22 cellular contexts compared by ENCODE assay signal in the genomic region with DNA sequence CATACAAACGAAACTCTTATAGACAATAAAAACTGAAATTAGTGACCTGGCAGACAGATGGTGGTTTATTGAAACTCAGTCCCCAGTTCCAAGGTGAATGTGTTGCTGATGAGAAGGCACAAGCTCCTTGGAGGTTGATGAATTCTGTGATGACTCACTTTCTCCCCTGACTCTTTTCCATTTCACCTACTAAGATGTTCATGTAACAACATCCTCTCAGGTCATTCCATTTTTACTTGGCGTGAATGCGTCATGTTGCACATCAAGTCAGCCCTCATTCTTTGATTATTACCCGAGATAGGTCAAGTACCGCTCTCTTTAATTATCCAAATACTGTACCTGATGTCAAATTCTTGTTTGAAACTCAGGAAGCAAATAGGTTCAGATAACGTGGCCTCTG. TPM values are rescaled to one million over a fixed set of nuclear protein-coding genes. Genes with fewer than 3 reads are reported as not detected.
DNase-seq lines count a peak whose midpoint lies in the region; ATAC-seq lines count a peak whose summit lies in the region.
"Had no signal": no experiment of that assay in that cellular context is flagged by ENCODE, and none has a peak within 500 bp of the region (broad histone marks: within the 10 kb centered on the region; RNA-seq: fewer than 3 reads in every experiment).

No MANE protein-coding gene starts in this region.

- H3K4me1 Mint-ChIP-seq in activated CD4-positive, alpha-beta T cell treated with anti-CD3 and anti-CD28 coated beads for 36 hours, result peaks cover 53% of the 10 kb centered on the region
- peaks cover 25 to 30% of the 10 kb centered on the region in 2 donors for H3K4me1 Mint-ChIP-seq in effector memory CD8-positive, alpha-beta T cell (ENCODE audit: low read depth in 2 of 2)

- peak; percentile 78 for ATAC-seq in activated CD4-positive, alpha-beta T cell treated with anti-CD3 and anti-CD28 coated beads for 36 hours
- ATAC-seq in effector memory CD8-positive, alpha-beta T cell (replicated peaks), result no peak
- ATAC-seq: HCT116, heart right ventricle, K562, left lobe of liver had no signal

- POLR2A ChIA-PET in activated CD4-positive, alpha-beta T cell treated with anti-CD3 and anti-CD28 coated beads for 36 hours (lab: Charles Lee), result interaction anchor here (0.7 kb wide), 1 partner anchor 22 kb away, joined by 3 read pairs; no protein-coding TSS in a partner anchor

- intact Hi-C loops in activated CD4-positive, alpha-beta T cell treated with anti-CD3 and anti-CD28 coated beads for 36 hours (cut with DNase I, micrococcal nuclease), result loop anchor here (1.0 to 2.0 kb wide), 5 partner anchors 10 to 25 kb away; a partner anchor contains a TSS

- CTCF ChIA-PET in activated CD4-positive, alpha-beta T cell treated with anti-CD3 and anti-CD28 coated beads for 36 hours (lab: Charles Lee), result interaction anchor here (0.6 to 1.4 kb wide), 5 partner anchors 9 to 106 kb away, joined by 3 to 6 read pairs (median 4); no protein-coding TSS in a partner anchor

- no peak overlapping the region for H3K4me3 Mint-ChIP-seq in activated CD4-positive, alpha-beta T cell treated with anti-CD3 and anti-CD28 coated beads for 36 hours
- no peak overlapping the region for H3K4me3 Mint-ChIP-seq in effector memory CD8-positive, alpha-beta T cell
- H3K4me3 Mint-ChIP-seq: naive B cell had no signal

- peak overlapping the region; percentile 84 for H3K27ac Mint-ChIP-seq in activated CD4-positive, alpha-beta T cell treated with anti-CD3 and anti-CD28 coated beads for 36 hours
- H3K27ac Mint-ChIP-seq in effector memory CD8-positive, alpha-beta T cell, result peak overlapping the region; percentile 60 to 72

- no peaks in the 10 kb centered on the region for H3K27me3 Mint-ChIP-seq in activated CD4-positive, alpha-beta T cell treated with anti-CD3 and anti-CD28 coated beads for 36 hours
- no peaks in the 10 kb centered on the region for H3K27me3 Mint-ChIP-seq in effector memory CD8-positive, alpha-beta T cell
- H3K27me3 Mint-ChIP-seq: naive B cell had no signal

- DNase-seq in activated CD4-positive, alpha-beta T cell treated with anti-CD3 and anti-CD28 coated beads for 36 hours, result peak; percentile 41
- DNase-seq in activated CD4-positive, alpha-beta T cell treated with anti-CD3 and anti-CD28 coated beads, Interleukin-2, amount 50 U/mL, for 48 hours, result no peak
- peak; percentile 42 for DNase-seq in stimulated activated CD4-positive, alpha-beta T cell treated with anti-CD3 and anti-CD28 coated beads, Interleukin-4, amount 100 ng/mL, for 24 hours
- DNase-seq in stimulated activated CD4-positive, alpha-beta T cell treated with anti-CD3 and anti-CD28 coated beads, Interleukin-12 subunit alpha, Interleukin-12 subunit beta, amount 100 ng/mL, for 4 hours, result no peak
- DNase-seq in effector memory CD8-positive, alpha-beta T cell, result no peak
- DNase-seq in kidney glomerular epithelial cell (lab: John Stamatoyannopoulos, UW) (no peak), NCI-H1930 (lab: John Stamatoyannopoulos, UW) (no peak), SW480 (ENCODE audit: low spot score) (no peak)
- DNase-seq: 8988T; activated effector memory CD4-positive, alpha-beta T cell treated with Interleukin-2 at 50 U/mL for 16 hours; AML-193; Caco-2; central memory CD4-positive, alpha-beta T cell; heart right ventricle; naive B cell; NCI-H1436 treated with DMSO at 0.1 percent for 48 hours; NCI-H524; spleen; WERI-Rb-1 had no signal

- H3K9me3 Mint-ChIP-seq in activated CD4-positive, alpha-beta T cell treated with anti-CD3 and anti-CD28 coated beads for 36 hours (ENCODE audit: low read depth), result peaks cover 4% of the 10 kb centered on the region
- H3K9me3 Mint-ChIP-seq in effector memory CD8-positive, alpha-beta T cell, result peaks cover 0 to 3% of the 10 kb centered on the region in 2 donors

- H3K36me3 Mint-ChIP-seq in activated CD4-positive, alpha-beta T cell treated with anti-CD3 and anti-CD28 coated beads for 36 hours (ENCODE audit: low read depth), result peaks cover 71% of the 10 kb centered on the region
- peaks cover 69% of the 10 kb centered on the region for H3K36me3 Mint-ChIP-seq in effector memory CD8-positive, alpha-beta T cell (ENCODE audit: insufficient read depth)

RNA-seq across cellular contexts. Expression of a gene that starts 10.1 kb away (rescaled TPM):
- total RNA-seq in activated CD4-positive, alpha-beta T cell treated with anti-CD3 and anti-CD28 coated beads for 36 hours, result 10 to 100 TPM; 22.8 to 25.0 TPM

RNA-seq across cellular contexts. Expression of a gene that starts 26.3 kb away (rescaled TPM):
- 10 to 100 TPM; 26.6 to 29.8 TPM for total RNA-seq in activated CD4-positive, alpha-beta T cell treated with anti-CD3 and anti-CD28 coated beads for 36 hours

Comparison
In these comparisons a context has a peak if more than half of its experiments do, and no peak if none do; other contexts are left out.
1. DNase-seq: peak in activated CD4-positive, alpha-beta T cell treated with anti-CD3 and anti-CD28 coated beads for 36 hours (single experiment) and stimulated activated CD4-positive, alpha-beta T cell treated with anti-CD3 and anti-CD28 coated beads, Interleukin-4, amount 100 ng/mL, for 24 hours (single experiment); none in activated CD4-positive, alpha-beta T cell treated with anti-CD3 and anti-CD28 coated beads, Interleukin-2, amount 50 U/mL, for 48 hours (0 of 2), stimulated activated CD4-positive, alpha-beta T cell treated with anti-CD3 and anti-CD28 coated beads, Interleukin-12 subunit alpha, Interleukin-12 subunit beta, amount 100 ng/mL, for 4 hours (single experiment), effector memory CD8-positive, alpha-beta T cell (0 of 3), kidney glomerular epithelial cell (single experiment), NCI-H1930 (0 of 2) and SW480 (single experiment).